Comparison of ENCODE assay signal across 10 cellular contexts in genomic region chr21:41761211-41762181, GRCh38. TPM values are rescaled to one million over a fixed set of nuclear protein-coding genes. Genes with fewer than 3 reads are reported as not detected.
DNase-seq lines count a peak whose midpoint lies in the region; ATAC-seq and TF ChIP-seq lines count a peak whose summit lies in the region.
"Had no signal": no experiment of that assay in that cellular context is flagged by ENCODE, and none has a peak within 500 bp of the region (broad histone marks: within the 10 kb centered on the region; RNA-seq: fewer than 3 reads in every experiment).

No MANE protein-coding gene starts in this region.

- H3K27ac Mint-ChIP-seq in nephron, result peak overlapping the region in 1 of 3 experiments; percentile 86

- no peaks in the 10 kb centered on the region for H3K36me3 ChIP-seq in esophagus muscularis mucosa

- no peak for TF ChIP-seq CTCF in esophagus muscularis mucosa (IDR thresholded peaks at IDR 0.05)
- TF ChIP-seq CTCF in nephron (IDR thresholded peaks at IDR 0.05; ENCODE audit: unreplicated experiment in 3 of 3), result no peak
- TF ChIP-seq CTCF in GM13976 (IDR thresholded peaks at IDR 0.05; ENCODE audit: borderline replicate concordance, control extremely low read depth, extremely low read depth, insufficient read depth, missing control alignments), result no peak

- no peak for TF ChIP-seq EP300 in esophagus muscularis mucosa (IDR thresholded peaks at IDR 0.05)

- no peaks in the 10 kb centered on the region for H3K36me3 Mint-ChIP-seq in nephron (ENCODE audit: low read depth)

- 8% methylated on average over 31 of the region's 31 CpGs for WGBS in esophagus muscularis mucosa

- peaks cover 7 to 79% (median 40%) of the 10 kb centered on the region in 4 donors for H3K27me3 ChIP-seq in esophagus muscularis mucosa

- peak overlapping the region; percentile 3 to 31 (median 18) for H3K4me3 ChIP-seq in esophagus muscularis mucosa
- H3K4me3 ChIP-seq: GM12878 had no signal

- H3K4me3 Mint-ChIP-seq in nephron, result peak overlapping the region; percentile 29 to 81 (median 53)

- peaks cover 31% of the 10 kb centered on the region for H3K4me1 Mint-ChIP-seq in nephron

- DNase-seq in DMS79 (lab: John Stamatoyannopoulos, UW) (peak; percentile 33), NCI-H69 (lab: John Stamatoyannopoulos, UW) (peak; percentile 74), esophagus muscularis mucosa (ENCODE audit: extremely low spot score) (no peak), GM13976 (ENCODE audit: low spot score) (no peak), putamen (ENCODE audit: low spot score) (no peak)

- intact Hi-C loops in esophagus muscularis mucosa (cut with DNase I), result no loop called here

- H3K27me3 Mint-ChIP-seq in nephron (ENCODE audit: low read depth), result peaks cover 81% of the 10 kb centered on the region

- TF ChIP-seq POLR2A in esophagus muscularis mucosa (IDR thresholded peaks at IDR 0.05; ENCODE audit: low read depth), result no peak

- in situ Hi-C loops in GM13976 (cut with MboI; ENCODE audit: low sequenced_read_pairs, unreplicated experiment), result no loop called here

- H3K27ac ChIP-seq in esophagus muscularis mucosa (replicated peaks in 1 of 4), result peak overlapping the region; percentile 12 to 63 (median 28)

- no peaks in the 10 kb centered on the region for H3K9me3 ChIP-seq in esophagus muscularis mucosa

- ATAC-seq in HG03025 (IDR thresholded peaks at IDR 0.05; ENCODE audit: low FRiP score, unreplicated experiment) (no peak), GM19395 (IDR thresholded peaks at IDR 0.05; ENCODE audit: unreplicated experiment) (no peak)
- ATAC-seq: GM12878 had no signal

- peaks cover 11 to 31% (median 24%) of the 10 kb centered on the region in 4 donors for H3K4me1 ChIP-seq in esophagus muscularis mucosa

- H3K9me3 Mint-ChIP-seq in nephron, result no peaks in the 10 kb centered on the region

RNA-seq across cellular contexts. Expression of gene RIPK4, which starts 5.4 kb away (rescaled TPM):
- total RNA-seq in esophagus muscularis mucosa, result 1 to 10 TPM in 2 of 4 donors, under 1 TPM in 2; 0.91 to 1.7 (median 1.1) TPM
- total RNA-seq: frontal cortex had no signal

Comparison
In these comparisons a context has a peak if more than half of its experiments do, and no peak if none do; other contexts are left out.
1. DNase-seq: peak in DMS79 (single experiment) and NCI-H69 (single experiment); none in esophagus muscularis mucosa (single experiment), GM13976 (single experiment) and putamen (single experiment).